In genomic region chr20:24337074-24337473, GRCh38 we compare ENCODE assay signal across 15 cellular contexts.
DNase-seq lines count a peak whose midpoint lies in the region; ATAC-seq and TF ChIP-seq lines count a peak whose summit lies in the region.
"Had no signal": no experiment of that assay in that cellular context is flagged by ENCODE, and none has a peak within 500 bp of the region (broad histone marks: within the 10 kb centered on the region; RNA-seq: fewer than 3 reads in every experiment).

No MANE protein-coding gene starts in this region.

- H2AFZ ChIP-seq in PC-3 (ENCODE audit: low read length): no peak overlapping the region

- no peaks in the 10 kb centered on the region for H4K20me1 ChIP-seq in PC-3 (ENCODE audit: low read length)

- BruUV-seq in PC-3 (replicated peaks; lab: Mats Ljungman, UMichigan): no TSS peak

- H3K27me3 ChIP-seq in AG04450 (ENCODE audit: control insufficient read depth, insufficient read depth, low read length): peaks cover under 1% of the 10 kb centered on the region
- H3K27me3 ChIP-seq in PC-3 (ENCODE audit: low read length): peaks cover 32% of the 10 kb centered on the region; the same call in 1 of the 2 replicates
- H3K27me3 ChIP-seq: dorsolateral prefrontal cortex, gastrocnemius medialis had no signal

- CTCF ChIA-PET in AG04450 (lab: Charles Lee): no interaction called here
- CTCF ChIA-PET in PC-3 (lab: Charles Lee): no interaction called here

- ATAC-seq in PC-3 (no peak), GM18511 (IDR thresholded peaks at IDR 0.05; ENCODE audit: unreplicated experiment) (no peak), GM21447 (IDR thresholded peaks at IDR 0.05; ENCODE audit: unreplicated experiment) (no peak), GM18868 (IDR thresholded peaks at IDR 0.05; ENCODE audit: unreplicated experiment) (no peak)
- ATAC-seq: gastrocnemius medialis, K562 had no signal

- no peaks in the 10 kb centered on the region for H3K36me3 ChIP-seq in PC-3 (ENCODE audit: low read depth, low read length)
- H3K36me3 ChIP-seq: gastrocnemius medialis had no signal

- TF ChIP-seq CTCF in AG04450 (IDR thresholded peaks at IDR 0.05; ENCODE audit: low read depth, low read length) (no peak), PC-3 (conservative IDR thresholded peaks at IDR 0.05; ENCODE audit: low read depth, low read length) (no peak), epithelial cell of esophagus (IDR thresholded peaks at IDR 0.05; ENCODE audit: insufficient read depth, low read depth, low read length, missing control alignments) (no peak)

- no peak overlapping the region for H3K9ac ChIP-seq in PC-3 (ENCODE audit: low read length)

- no peaks in the 10 kb centered on the region for H3F3A ChIP-seq in PC-3 (ENCODE audit: low read length, unreplicated experiment)

- H3K4me3 ChIP-seq in AG04450 (ENCODE audit: low read depth, low read length) (no peak overlapping the region), PC-3 (ENCODE audit: low read length) (no peak overlapping the region), epithelial cell of esophagus (ENCODE audit: low read length) (no peak overlapping the region)
- H3K4me3 ChIP-seq: dorsolateral prefrontal cortex, gastrocnemius medialis, K562 had no signal

- POLR2A ChIA-PET in AG04450 (lab: Yijun Ruan, JAX): no interaction called here
- POLR2A ChIA-PET in PC-3 (lab: Charles Lee; ENCODE audit: unreplicated experiment): no interaction called here

- DNase-seq in AG04450 (ENCODE audit: low read depth, low spot score): peak; percentile 13
- DNase-seq in EH (ENCODE audit: low read depth): peak; percentile 77
- peak; percentile 74 for DNase-seq in PC-3
- DNase-seq in epithelial cell of esophagus (ENCODE audit: low read depth): peak; percentile 81
- DNase-seq in T1000 (lab: John Stamatoyannopoulos, UW): no peak
- DNase-seq: activated CD8-positive, alpha-beta memory T cell treated with anti-CD3 and anti-CD28 coated beads, Interleukin-2, amount 50 U/mL, for 48 hours; CD4-positive, CD25-positive, alpha-beta regulatory T cell; dorsolateral prefrontal cortex; gastrocnemius medialis; NCI-H1930; NCI-H524 treated with DMSO at 0.1 percent for 48 hours had no signal

- H3K9me3 ChIP-seq in AG04450 (ENCODE audit: control insufficient read depth, insufficient read depth, low read length) (no peaks in the 10 kb centered on the region), PC-3 (ENCODE audit: low read length) (no peaks in the 10 kb centered on the region)
- H3K9me3 ChIP-seq: gastrocnemius medialis had no signal

- H3K4me1 ChIP-seq in PC-3 (ENCODE audit: insufficient read depth, low read length): peaks cover 9% of the 10 kb centered on the region; the same call in 1 of the 2 replicates
- H3K4me1 ChIP-seq: gastrocnemius medialis had no signal

- H3K27ac ChIP-seq in AG04450 (ENCODE audit: low read depth, low read length): no peak overlapping the region
- H3K27ac ChIP-seq in PC-3 (ENCODE audit: low read length): no peak overlapping the region
- H3K27ac ChIP-seq: dorsolateral prefrontal cortex, gastrocnemius medialis had no signal

- peak overlapping the region; percentile 50 for H3K4me2 ChIP-seq in PC-3 (ENCODE audit: low read length)

- intact Hi-C loops in PC-3 (cut with micrococcal nuclease): no loop called here

- H3K79me2 ChIP-seq in PC-3 (ENCODE audit: low read length): no peaks in the 10 kb centered on the region

- H3K9me2 ChIP-seq in PC-3 (replicated peaks; ENCODE audit: low read length): no peaks in the 10 kb centered on the region
